Comparison of ENCODE assay signal across 29 cellular contexts in genomic region chr1:81428998-81429397, GRCh38.
DNase-seq lines count a peak whose midpoint lies in the region; ATAC-seq and TF ChIP-seq lines count a peak whose summit lies in the region.
"Had no signal": no experiment of that assay in that cellular context is flagged by ENCODE, and none has a peak within 500 bp of the region (broad histone marks: within the 10 kb centered on the region; RNA-seq: fewer than 3 reads in every experiment).

No MANE protein-coding gene starts in this region.

- DNase-seq in Caki2 (ENCODE audit: low read depth) (peak; percentile 2), lower lobe of right lung (no peak), smooth muscle cell (lab: John Stamatoyannopoulos, UW; ENCODE audit: unreplicated experiment) (no peak), NCI-H128 (lab: John Stamatoyannopoulos, UW; ENCODE audit: unreplicated experiment) (no peak)
- no peak for DNase-seq in activated CD8-positive, alpha-beta T cell treated with anti-CD3 and anti-CD28 coated beads for 36 hours
- DNase-seq: 8988T; activated CD4-positive, alpha-beta T cell treated with anti-CD3 and anti-CD28 coated beads, Interleukin-2, amount 50 U/mL, for 4 hours; activated naive CD4-positive, alpha-beta T cell; activated naive CD8-positive, alpha-beta T cell treated with anti-CD3 and anti-CD28 coated beads, Interleukin-2, amount 50 U/mL, for 24 hours; activated T-cell treated with anti-CD3 and anti-CD28 coated beads, Interleukin-2, amount 50 U/mL, for 72 hours; cortex of kidney; effector memory CD4-positive, alpha-beta T cell; head of caudate nucleus; Karpas-422; natural killer cell; NCI-H1417 treated with DMSO at 0.1 percent for 48 hours; NCI-H2081; NCI-H526 treated with DMSO at 0.1 percent for 48 hours; NK-92 treated with Interleukin-12 subunit alpha and Interleukin-12 subunit beta, amount 100 ng/mL, for 24 hours; SK-N-SH; stimulated activated naive B cell treated with anti-CD40 and anti-IgM and Interleukin-4, amounts not matched to agents 10 μg/mL and 1 μg/mL and 100 μg/mL, for 72 hours; substantia nigra; T-helper 17 cell; upper lobe of right lung had no signal

- CTCF ChIA-PET in activated CD8-positive, alpha-beta T cell treated with anti-CD3 and anti-CD28 coated beads for 36 hours (lab: Charles Lee), result no interaction called here

- H4K20me1 ChIP-seq in smooth muscle cell (ENCODE audit: low read depth), result no peaks in the 10 kb centered on the region

- POLR2A ChIA-PET in activated CD8-positive, alpha-beta T cell treated with anti-CD3 and anti-CD28 coated beads for 36 hours (lab: Charles Lee), result no interaction called here

- H3K27me3 Mint-ChIP-seq in activated CD8-positive, alpha-beta T cell treated with anti-CD3 and anti-CD28 coated beads for 36 hours, result no peaks in the 10 kb centered on the region
- H3K27me3 Mint-ChIP-seq: activated naive CD8-positive, alpha-beta T cell treated with anti-CD3 and anti-CD28 coated beads, Interleukin-2, amount 50 U/mL, for 24 hours; stimulated activated naive B cell treated with anti-CD40 and anti-IgM and Interleukin-4, amounts not matched to agents 10 μg/mL and 1 μg/mL and 100 μg/mL, for 72 hours; T-helper 17 cell had no signal

- no peak for TF ChIP-seq CTCF in VCaP (conservative IDR thresholded peaks at IDR 0.05)
- TF ChIP-seq CTCF in lower lobe of right lung (IDR thresholded peaks at IDR 0.05), result no peak
- no peak for TF ChIP-seq CTCF in smooth muscle cell (IDR thresholded peaks at IDR 0.05; ENCODE audit: borderline replicate concordance, insufficient read depth, poor library complexity, severe bottlenecking)
- TF ChIP-seq CTCF in activated CD8-positive, alpha-beta T cell treated with anti-CD3 and anti-CD28 coated beads for 36 hours (IDR thresholded peaks at IDR 0.05), result no peak

- H3K9ac ChIP-seq in smooth muscle cell (ENCODE audit: low read depth), result no peak overlapping the region
- H3K9ac ChIP-seq: SK-N-SH had no signal

- H3K36me3 ChIP-seq in lower lobe of right lung (no peaks in the 10 kb centered on the region), smooth muscle cell (ENCODE audit: low read depth) (no peaks in the 10 kb centered on the region)
- H3K36me3 ChIP-seq: upper lobe of right lung had no signal

- in situ Hi-C loops in Caki2 (cut with HindIII; ENCODE audit: low pct_unique_long_range_greater_than_20kb, low sequenced_read_pairs), result no loop called here

- no peaks in the 10 kb centered on the region for H3K79me2 ChIP-seq in smooth muscle cell (ENCODE audit: low read depth)

- peak overlapping the region; percentile 4; the same call in 1 of the 2 replicates for H3K27ac ChIP-seq in VCaP
- H3K27ac ChIP-seq in lower lobe of right lung, result peak overlapping the region; percentile 26
- no peak overlapping the region for H3K27ac ChIP-seq in smooth muscle cell (ENCODE audit: low read depth)
- H3K27ac ChIP-seq: upper lobe of right lung had no signal

- no peak overlapping the region for H3K4me2 ChIP-seq in smooth muscle cell
- H3K4me2 ChIP-seq: SK-N-SH had no signal

- peaks cover 9% of the 10 kb centered on the region for H3F3A ChIP-seq in smooth muscle cell (ENCODE audit: low read depth)

- H3K4me1 ChIP-seq in lower lobe of right lung (no peaks in the 10 kb centered on the region), smooth muscle cell (ENCODE audit: low read depth) (peaks cover 39% of the 10 kb centered on the region)
- H3K4me1 ChIP-seq: upper lobe of right lung had no signal

- intact Hi-C loops in lower lobe of right lung (cut with DNase I), result no loop called here
- intact Hi-C loops in activated CD8-positive, alpha-beta T cell treated with anti-CD3 and anti-CD28 coated beads for 36 hours (cut with micrococcal nuclease), result no loop called here

- no peaks in the 10 kb centered on the region for H3K36me3 Mint-ChIP-seq in activated CD8-positive, alpha-beta T cell treated with anti-CD3 and anti-CD28 coated beads for 36 hours (ENCODE audit: low read depth)
- H3K36me3 Mint-ChIP-seq: natural killer cell; stimulated activated naive B cell treated with anti-CD40 and anti-IgM and Interleukin-4, amounts not matched to agents 10 μg/mL and 1 μg/mL and 100 μg/mL, for 72 hours had no signal

- H3K27me3 ChIP-seq in lower lobe of right lung (ENCODE audit: low read depth), result no peaks in the 10 kb centered on the region
- no peaks in the 10 kb centered on the region for H3K27me3 ChIP-seq in smooth muscle cell (ENCODE audit: low read depth)
- H3K27me3 ChIP-seq: upper lobe of right lung had no signal

- no peak overlapping the region for H3K27ac Mint-ChIP-seq in activated CD8-positive, alpha-beta T cell treated with anti-CD3 and anti-CD28 coated beads for 36 hours
- H3K27ac Mint-ChIP-seq: activated naive CD8-positive, alpha-beta T cell treated with anti-CD3 and anti-CD28 coated beads, Interleukin-2, amount 50 U/mL, for 24 hours; activated T-cell treated with anti-CD3 and anti-CD28 coated beads, Interleukin-2, amount 50 U/mL, for 72 hours; natural killer cell; stimulated activated naive B cell treated with anti-CD40 and anti-IgM and Interleukin-4, amounts not matched to agents 10 μg/mL and 1 μg/mL and 100 μg/mL, for 72 hours; T-helper 17 cell had no signal

- H3K4me1 Mint-ChIP-seq in activated CD8-positive, alpha-beta T cell treated with anti-CD3 and anti-CD28 coated beads for 36 hours (ENCODE audit: low read depth), result no peaks in the 10 kb centered on the region
- H3K4me1 Mint-ChIP-seq: activated naive CD8-positive, alpha-beta T cell treated with anti-CD3 and anti-CD28 coated beads, Interleukin-2, amount 50 U/mL, for 24 hours; natural killer cell; stimulated activated naive B cell treated with anti-CD40 and anti-IgM and Interleukin-4, amounts not matched to agents 10 μg/mL and 1 μg/mL and 100 μg/mL, for 72 hours; T-helper 17 cell had no signal

- no peak overlapping the region for H3K4me3 Mint-ChIP-seq in activated CD8-positive, alpha-beta T cell treated with anti-CD3 and anti-CD28 coated beads for 36 hours
- H3K4me3 Mint-ChIP-seq: activated naive CD8-positive, alpha-beta T cell treated with anti-CD3 and anti-CD28 coated beads, Interleukin-2, amount 50 U/mL, for 24 hours; activated T-cell treated with anti-CD3 and anti-CD28 coated beads, Interleukin-2, amount 50 U/mL, for 72 hours; natural killer cell; stimulated activated naive B cell treated with anti-CD40 and anti-IgM and Interleukin-4, amounts not matched to agents 10 μg/mL and 1 μg/mL and 100 μg/mL, for 72 hours; T-helper 17 cell had no signal

- H3K4me3 ChIP-seq in lower lobe of right lung, result no peak overlapping the region
- no peak overlapping the region for H3K4me3 ChIP-seq in smooth muscle cell
- H3K4me3 ChIP-seq: upper lobe of right lung had no signal

- peaks cover 8% of the 10 kb centered on the region for H3K9me3 Mint-ChIP-seq in activated CD8-positive, alpha-beta T cell treated with anti-CD3 and anti-CD28 coated beads for 36 hours
- H3K9me3 Mint-ChIP-seq: stimulated activated naive B cell treated with anti-CD40 and anti-IgM and Interleukin-4, amounts not matched to agents 10 μg/mL and 1 μg/mL and 100 μg/mL, for 72 hours had no signal

- WGBS in smooth muscle cell (ENCODE audit: low lambda C conversion rate), result 82% methylated on average over 1 of the region's 1 CpG

- H3K9me3 ChIP-seq in lower lobe of right lung (no peaks in the 10 kb centered on the region), smooth muscle cell (replicated peaks; ENCODE audit: low read depth) (no peaks in the 10 kb centered on the region)
- H3K9me3 ChIP-seq: SK-N-SH, upper lobe of right lung had no signal

- peak; percentile 50 for ATAC-seq in GM19395 (IDR thresholded peaks at IDR 0.05; ENCODE audit: unreplicated experiment)
- peak in 1 of 2 donors; percentile 33 for ATAC-seq in lower lobe of right lung
- no peak for ATAC-seq in activated CD8-positive, alpha-beta T cell treated with anti-CD3 and anti-CD28 coated beads for 36 hours
- no peak for ATAC-seq in HG03432 (IDR thresholded peaks at IDR 0.05; ENCODE audit: unreplicated experiment)
- ATAC-seq: activated CD4-positive, CD25-positive, alpha-beta regulatory T cell treated with anti-CD3 and anti-CD28 coated beads, Interleukin-2, amount 50 U/mL, for 24 hours; activated naive CD8-positive, alpha-beta T cell treated with anti-CD3 and anti-CD28 coated beads, Interleukin-2, amount 50 U/mL, for 24 hours; activated T-cell treated with anti-CD3 and anti-CD28 coated beads, Interleukin-2, amount 50 U/mL, for 72 hours; HepG2; natural killer cell; stimulated activated naive B cell treated with anti-CD40 and anti-IgM and Interleukin-4, amounts not matched to agents 10 μg/mL and 1 μg/mL and 100 μg/mL, for 72 hours; T-helper 17 cell; upper lobe of right lung had no signal

- no peak overlapping the region for H2AFZ ChIP-seq in smooth muscle cell (ENCODE audit: low read depth)
